ENCODE assay signal across 13 cellular contexts in genomic region chr17:21061971-21062526, GRCh38. TPM values are rescaled to one million over a fixed set of nuclear protein-coding genes. Genes with fewer than 3 reads are reported as not detected.
DNase-seq lines count a peak whose midpoint lies in the region; ATAC-seq, FAIRE-seq and TF ChIP-seq lines count a peak whose summit lies in the region.
"Had no signal": no experiment of that assay in that cellular context is flagged by ENCODE, and none has a peak within 500 bp of the region (broad histone marks: within the 10 kb centered on the region; RNA-seq: fewer than 3 reads in every experiment).

No MANE protein-coding gene starts in this region.

- DNase-seq in A549 (ENCODE audit: low read depth in 1 of 2, low spot score in 1 of 2) (no peak), esophagus squamous epithelium (lab: John Stamatoyannopoulos, UW) (no peak), lower leg skin (ENCODE audit: low spot score in 2 of 2) (no peak), PC-3 (no peak)
- no peak for DNase-seq in NK-92 treated with Interleukin-12 subunit alpha and Interleukin-12 subunit beta, amount 100 ng/mL, for 24 hours (lab: John Stamatoyannopoulos, UW)
- DNase-seq: activated CD8-positive, alpha-beta T cell treated with anti-CD3 and anti-CD28 coated beads, Interleukin-2, amount 10 ng/mL, durations not matched to agents 7 days and 5 days; cortex of kidney; DMS53; T-cell had no signal

- H3K4me1 ChIP-seq in A549 = no peaks in the 10 kb centered on the region
- no peaks in the 10 kb centered on the region for H3K4me1 ChIP-seq in esophagus squamous epithelium
- H3K4me1 ChIP-seq in PC-3 (ENCODE audit: insufficient read depth, low read length) = no peaks in the 10 kb centered on the region

- H3K9me3 ChIP-seq in A549 (no peaks in the 10 kb centered on the region), esophagus squamous epithelium (no peaks in the 10 kb centered on the region), PC-3 (ENCODE audit: low read length) (no peaks in the 10 kb centered on the region)

- no peak for TF ChIP-seq RAD21 in A549 (conservative IDR thresholded peaks at IDR 0.05 in 1 of 2, IDR thresholded peaks at IDR 0.05 in 1 of 2)

- H3K79me2 ChIP-seq in PC-3 (ENCODE audit: low read length) = no peaks in the 10 kb centered on the region

- H3K4me2 ChIP-seq in A549 = no peak overlapping the region
- no peak overlapping the region for H3K4me2 ChIP-seq in PC-3 (ENCODE audit: low read length)

- peak; percentile 73 for FAIRE-seq in A549 (lab: Jason Lieb, UNC)

- H3K9ac ChIP-seq in PC-3 (ENCODE audit: low read length) = no peak overlapping the region

- CTCF ChIA-PET in A549 (lab: Yijun Ruan, JAX) (interaction anchor here (0.9 kb wide), 1 partner anchor 57 kb away, joined by 5 read pairs; no protein-coding TSS in a partner anchor), PC-3 (lab: Charles Lee) (no interaction called here)

- WGBS in A549 (ENCODE audit: missing lambda C conversion rate) = 59% methylated on average over 7 of the region's 7 CpGs
- 64 to 67% methylated on average over 7 of the region's 7 CpGs for WGBS in esophagus squamous epithelium, 2 donors
- 77 to 82% methylated on average over 7 of the region's 7 CpGs for WGBS in lower leg skin, 2 donors

- no peaks in the 10 kb centered on the region for H4K20me1 ChIP-seq in PC-3 (ENCODE audit: low read length)

- intact Hi-C loops in esophagus squamous epithelium (cut with DNase I) = no loop called here
- intact Hi-C loops in lower leg skin (cut with DNase I; ENCODE audit: low total_unique reads) = no loop called here
- intact Hi-C loops in PC-3 (cut with micrococcal nuclease) = no loop called here

- no peak for TF ChIP-seq CTCF in A549 (IDR thresholded peaks at IDR 0.05)
- no peak for TF ChIP-seq CTCF in esophagus squamous epithelium (IDR thresholded peaks at IDR 0.05)
- TF ChIP-seq CTCF in lower leg skin (IDR thresholded peaks at IDR 0.05) = no peak
- TF ChIP-seq CTCF in PC-3 (conservative IDR thresholded peaks at IDR 0.05; ENCODE audit: low read depth, low read length) = no peak

- H3K36me3 ChIP-seq in esophagus squamous epithelium (no peaks in the 10 kb centered on the region), PC-3 (ENCODE audit: low read depth, low read length) (no peaks in the 10 kb centered on the region)

- H3K27ac ChIP-seq in A549 (no peak overlapping the region), esophagus squamous epithelium (no peak overlapping the region), PC-3 (ENCODE audit: low read length) (no peak overlapping the region)
- H3K27ac ChIP-seq: 22Rv1 had no signal

- no peak overlapping the region for H2AFZ ChIP-seq in PC-3 (ENCODE audit: low read length)

- H3K27me3 ChIP-seq in esophagus squamous epithelium = no peaks in the 10 kb centered on the region
- no peaks in the 10 kb centered on the region for H3K27me3 ChIP-seq in PC-3 (ENCODE audit: low read length)

- no peaks in the 10 kb centered on the region for H3F3A ChIP-seq in PC-3 (ENCODE audit: low read length, unreplicated experiment)

- ATAC-seq in A549 (no peak), GM19035 (IDR thresholded peaks at IDR 0.05; ENCODE audit: unreplicated experiment) (peak; percentile 65), HG02623 (IDR thresholded peaks at IDR 0.05; ENCODE audit: unreplicated experiment) (peak; percentile 70), HG03558 (IDR thresholded peaks at IDR 0.05; ENCODE audit: extremely low read depth, unreplicated experiment) (peak; percentile 70), PC-3 (no peak)
- ATAC-seq: activated CD8-positive, alpha-beta T cell treated with anti-CD3 and anti-CD28 coated beads, Interleukin-2, amount 10 ng/mL, durations not matched to agents 7 days and 5 days; T-cell had no signal

- BruUV-seq in PC-3 (replicated peaks; lab: Mats Ljungman, UMichigan) = no TSS peak

- no peak overlapping the region for H3K4me3 ChIP-seq in A549
- no peak overlapping the region for H3K4me3 ChIP-seq in esophagus squamous epithelium
- no peak overlapping the region for H3K4me3 ChIP-seq in lower leg skin (ENCODE audit: low read depth, poor library complexity, severe bottlenecking)
- no peak overlapping the region for H3K4me3 ChIP-seq in PC-3 (ENCODE audit: low read length)

- TF ChIP-seq EP300 in A549 (IDR thresholded peaks at IDR 0.05) = no peak

- no peaks in the 10 kb centered on the region for H3K9me2 ChIP-seq in PC-3 (replicated peaks; ENCODE audit: low read length)

- POLR2A ChIA-PET in A549 (lab: Yijun Ruan, JAX) = no interaction called here
- POLR2A ChIA-PET in PC-3 (lab: Charles Lee; ENCODE audit: unreplicated experiment) = no interaction called here

- TF ChIP-seq POLR2A in A549 (IDR thresholded peaks at IDR 0.05; ENCODE audit: low read length) (no peak), esophagus squamous epithelium (IDR thresholded peaks at IDR 0.05) (no peak), lower leg skin (IDR thresholded peaks at IDR 0.05) (no peak)

TF ChIP-seq in A549, 52 proteins besides CTCF, POLR2A, EP300 and RAD21:
- TF ChIP-seq, protein P1, sequence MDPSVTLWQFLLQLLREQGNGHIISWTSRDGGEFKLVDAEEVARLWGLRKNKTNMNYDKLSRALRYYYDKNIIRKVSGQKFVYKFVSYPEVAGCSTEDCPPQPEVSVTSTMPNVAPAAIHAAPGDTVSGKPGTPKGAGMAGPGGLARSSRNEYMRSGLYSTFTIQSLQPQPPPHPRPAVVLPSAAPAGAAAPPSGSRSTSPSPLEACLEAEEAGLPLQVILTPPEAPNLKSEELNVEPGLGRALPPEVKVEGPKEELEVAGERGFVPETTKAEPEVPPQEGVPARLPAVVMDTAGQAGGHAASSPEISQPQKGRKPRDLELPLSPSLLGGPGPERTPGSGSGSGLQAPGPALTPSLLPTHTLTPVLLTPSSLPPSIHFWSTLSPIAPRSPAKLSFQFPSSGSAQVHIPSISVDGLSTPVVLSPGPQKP (IDR thresholded peaks at IDR 0.05; ENCODE audit: low read depth, low read length) = no peak
- no peak for TF ChIP-seq ESRRA (IDR thresholded peaks at IDR 0.05; ENCODE audit: borderline replicate concordance, low read length)
- TF ChIP-seq NFE2L2 (conservative IDR thresholded peaks at IDR 0.05; ENCODE audit: low read length) = no peak
- no peak for TF ChIP-seq POLR2AphosphoS2 (conservative IDR thresholded peaks at IDR 0.05; ENCODE audit: low read length)
- TF ChIP-seq RCOR1 (IDR thresholded peaks at IDR 0.05; ENCODE audit: low read depth, low read length) = no peak
- TF ChIP-seq ZC3H11A (IDR thresholded peaks at IDR 0.05) = no peak
- TF ChIP-seq CHD2 (IDR thresholded peaks at IDR 0.05; ENCODE audit: low read length, partially characterized antibody) = no peak

RNA-seq across cellular contexts. Expression of gene USP22, which starts 19.2 kb away (rescaled TPM):
- polyA plus RNA-seq in A549 (2011; rRNA removed) = 293 and 300 TPM in 2 replicates
- 152 and 192 TPM in 2 replicates for polyA plus RNA-seq in A549 (2012; cell fraction: cytosol; rRNA removed)
- 274 and 304 TPM in 2 replicates for polyA plus RNA-seq in A549 (2012; cell fraction: nucleus; rRNA removed)
- polyA plus RNA-seq in A549 (2017; fragmentation: RNase III; extraction: RNeasy Plus Mini Kit Qiagen cat#74134 plus additional on column Dnase treatment) = 130 to 141 TPM (median 134 TPM) in 3 replicates
- 312 and 352 TPM in 2 replicates for polyA minus RNA-seq in A549 (2011; rRNA and poly(A)+ RNA removed)
- 10 to 100 TPM; 61.7 to 91.2 (median 78.0) TPM for total RNA-seq in esophagus squamous epithelium
- 100 to 1,000 TPM in 3 of 4 donors, 10 to 100 TPM in 1; 74.7 to 113 (median 106) TPM for total RNA-seq in lower leg skin
- total RNA-seq in PC-3 (2014; rRNA removed) = 188 and 215 TPM in 2 replicates

Comparison
In these comparisons a context has a peak if more than half of its experiments do, and no peak if none do; other contexts are left out.
1. ATAC-seq: peak in GM19035 (single experiment), HG02623 (single experiment) and HG03558 (single experiment); none in A549 (0 of 2) and PC-3 (single experiment).